In the genomic region with DNA sequence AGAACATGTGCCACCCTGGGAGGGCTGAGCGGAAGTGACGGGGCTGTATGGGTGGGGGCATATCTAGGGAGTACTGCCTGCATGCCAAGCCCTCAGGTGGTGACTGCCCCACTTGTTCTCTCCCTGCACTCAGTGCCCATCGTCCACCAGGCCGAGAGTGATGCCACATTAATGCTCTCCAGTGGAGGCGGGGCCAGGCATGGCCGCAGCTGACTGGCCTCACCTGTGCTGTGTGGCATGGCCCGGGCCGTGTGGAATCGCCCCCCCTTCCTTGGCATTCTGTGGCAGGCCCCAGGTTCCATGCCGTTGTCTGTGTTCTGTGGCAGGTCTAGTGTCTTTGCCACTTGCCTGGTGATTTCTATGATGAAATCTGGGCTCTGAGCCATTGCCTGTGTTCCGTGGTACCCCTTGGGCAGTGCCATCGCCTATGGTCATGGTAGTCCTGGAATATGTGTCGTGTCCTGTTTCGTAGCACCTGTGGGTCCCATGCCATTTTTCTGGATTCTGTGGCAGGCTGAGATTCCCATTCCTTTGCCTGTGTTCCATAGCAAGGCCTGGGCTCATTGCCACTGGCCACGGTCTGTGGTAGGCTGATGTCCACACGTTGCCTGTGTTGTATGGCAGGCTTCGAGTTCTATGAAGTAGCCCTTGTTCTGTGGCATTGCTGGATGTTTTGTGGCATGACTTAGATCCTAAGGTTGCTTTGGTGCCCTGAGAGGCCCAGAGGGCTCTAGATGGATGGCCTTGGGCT, we compare ENCODE assay signal across 19 cellular contexts. TPM values are rescaled to one million over a fixed set of nuclear protein-coding genes. Genes with fewer than 3 reads are reported as not detected.
A peak's percentile ranks its signal among the peaks of the same experiment; 100 is the strongest.
DNase-seq lines count a peak whose midpoint lies in the region; ATAC-seq and TF ChIP-seq lines count a peak whose summit lies in the region.
"Had no signal": no experiment of that assay in that cellular context is flagged by ENCODE, and none has a peak within 500 bp of the region (broad histone marks: within the 10 kb centered on the region; RNA-seq: fewer than 3 reads in every experiment).

No MANE protein-coding gene starts in this region.

- H3K36me3 ChIP-seq in HEK293 (ENCODE audit: control insufficient read depth in 2 of 2, insufficient read depth in 1 of 2, low read length in 2 of 2) (peaks cover 0 to 95% of the 10 kb centered on the region in 2 experiments; a peak in 1 of 3 replicates), sigmoid colon (peaks cover 44 to 92% (median 83%) of the 10 kb centered on the region in 4 donors)

- H3K27me3 ChIP-seq in dorsolateral prefrontal cortex (no peaks in the 10 kb centered on the region), sigmoid colon (no peaks in the 10 kb centered on the region)

- intact Hi-C loops in dorsolateral prefrontal cortex (cut with DNase I) (no loop called here), sigmoid colon (cut with DNase I) (no loop called here), left colon (cut with DNase I, micrococcal nuclease) (no loop called here)

- H3K4me1 ChIP-seq in HEK293 (ENCODE audit: control insufficient read depth, insufficient read depth, low read length), result no peaks in the 10 kb centered on the region
- H3K4me1 ChIP-seq in sigmoid colon, result peaks cover 0 to 73% (median 48%) of the 10 kb centered on the region in 4 donors

- WGBS in sigmoid colon, 2 donors, result 90 to 93% methylated on average over 17 of the region's 17 CpGs

- POLR2A ChIA-PET in HEK293 (lab: Yijun Ruan, JAX), result no interaction called here

- peak in 2 of 10 donors; percentile 38 to 53 for DNase-seq in dorsolateral prefrontal cortex
- DNase-seq in medulla oblongata (ENCODE audit: extremely low spot score), result peak; percentile 34
- no peak for DNase-seq in sigmoid colon
- DNase-seq in stimulated activated CD4-positive, alpha-beta T cell treated with anti-CD3 and anti-CD28 coated beads, Interleukin-4, amount 100 ng/mL, for 4 hours, result no peak
- DNase-seq in activated CD4-positive, alpha-beta T cell treated with anti-CD3 and anti-CD28 coated beads, Interleukin-2, amount 50 U/mL, for 48 hours, result no peak
- DNase-seq in left colon, result no peak
- no peak for DNase-seq in Kasumi-1 (lab: John Stamatoyannopoulos, UW)
- DNase-seq: ACHN; CD4-positive, CD25-positive, alpha-beta regulatory T cell; DMS79; GM23248; KBM-7; NCI-H1048; NCI-H2107; NCI-H226; NCI-H526 treated with DMSO at 0.1 percent for 48 hours had no signal

- no peak for TF ChIP-seq EP300 in sigmoid colon (IDR thresholded peaks at IDR 0.05)

- ATAC-seq in left colon, result no peak
- ATAC-seq: GM12878 had no signal

- H3K9me3 ChIP-seq in HEK293 (ENCODE audit: control insufficient read depth, insufficient read depth, low read depth, low read length), result no peaks in the 10 kb centered on the region
- no peaks in the 10 kb centered on the region for H3K9me3 ChIP-seq in sigmoid colon

- H3K27ac ChIP-seq in HEK293 (ENCODE audit: extremely low read depth, low read depth, low read length) (no peak overlapping the region), dorsolateral prefrontal cortex (peak overlapping the region in 43 of 59 donors; percentile 4 to 99 (median 84)), sigmoid colon (peak overlapping the region; percentile 95 to 99 (median 98))
- H3K27ac ChIP-seq: GM23248, RWPE1 had no signal

- no peak for TF ChIP-seq CTCF in HEK293 (tag by site-specific recombination; IDR thresholded peaks at IDR 0.05)
- TF ChIP-seq CTCF in dorsolateral prefrontal cortex (IDR thresholded peaks at IDR 0.05 in 54 of 56, conservative IDR thresholded peaks at IDR 0.05 in 2 of 56; ENCODE audit: low read depth in 1 of 56, partially characterized antibody in 56 of 56), result no peak
- TF ChIP-seq CTCF in sigmoid colon (IDR thresholded peaks at IDR 0.05), result no peak

- no peak overlapping the region for H3K4me3 ChIP-seq in HEK293 (ENCODE audit: low read depth, low read length)
- H3K4me3 ChIP-seq in dorsolateral prefrontal cortex, result no peak overlapping the region
- no peak overlapping the region for H3K4me3 ChIP-seq in sigmoid colon
- H3K4me3 ChIP-seq: GM12878, GM23248 had no signal

- CTCF ChIA-PET in HEK293 (lab: Yijun Ruan, JAX), result interaction anchor here (1.0 kb wide), 1 partner anchor 82 kb away, joined by 3 read pairs; no protein-coding TSS in a partner anchor

- TF ChIP-seq POLR2A in sigmoid colon (IDR thresholded peaks at IDR 0.05), result no peak

TF ChIP-seq in HEK293, 187 proteins besides CTCF, POLR2A, EP300 and RAD21:
- TF ChIP-seq, protein P1, sequence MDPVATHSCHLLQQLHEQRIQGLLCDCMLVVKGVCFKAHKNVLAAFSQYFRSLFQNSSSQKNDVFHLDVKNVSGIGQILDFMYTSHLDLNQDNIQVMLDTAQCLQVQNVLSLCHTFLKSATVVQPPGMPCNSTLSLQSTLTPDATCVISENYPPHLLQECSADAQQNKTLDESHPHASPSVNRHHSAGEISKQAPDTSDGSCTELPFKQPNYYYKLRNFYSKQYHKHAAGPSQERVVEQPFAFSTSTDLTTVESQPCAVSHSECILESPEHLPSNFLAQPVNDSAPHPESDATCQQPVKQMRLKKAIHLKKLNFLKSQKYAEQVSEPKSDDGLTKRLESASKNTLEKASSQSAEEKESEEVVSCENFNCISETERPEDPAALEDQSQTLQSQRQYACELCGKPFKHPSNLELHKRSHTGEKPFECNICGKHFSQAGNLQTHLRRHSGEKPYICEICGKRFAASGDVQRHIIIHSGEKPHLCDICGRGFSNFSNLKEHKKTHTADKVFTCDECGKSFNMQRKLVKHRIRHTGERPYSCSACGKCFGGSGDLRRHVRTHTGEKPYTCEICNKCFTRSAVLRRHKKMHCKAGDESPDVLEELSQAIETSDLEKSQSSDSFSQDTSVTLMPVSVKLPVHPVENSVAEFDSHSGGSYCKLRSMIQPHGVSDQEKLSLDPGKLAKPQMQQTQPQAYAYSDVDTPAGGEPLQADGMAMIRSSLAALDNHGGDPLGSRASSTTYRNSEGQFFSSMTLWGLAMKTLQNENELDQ (tag by site-specific recombination; IDR thresholded peaks at IDR 0.05; ENCODE audit: low read depth), result no peak
- TF ChIP-seq, protein P2, sequence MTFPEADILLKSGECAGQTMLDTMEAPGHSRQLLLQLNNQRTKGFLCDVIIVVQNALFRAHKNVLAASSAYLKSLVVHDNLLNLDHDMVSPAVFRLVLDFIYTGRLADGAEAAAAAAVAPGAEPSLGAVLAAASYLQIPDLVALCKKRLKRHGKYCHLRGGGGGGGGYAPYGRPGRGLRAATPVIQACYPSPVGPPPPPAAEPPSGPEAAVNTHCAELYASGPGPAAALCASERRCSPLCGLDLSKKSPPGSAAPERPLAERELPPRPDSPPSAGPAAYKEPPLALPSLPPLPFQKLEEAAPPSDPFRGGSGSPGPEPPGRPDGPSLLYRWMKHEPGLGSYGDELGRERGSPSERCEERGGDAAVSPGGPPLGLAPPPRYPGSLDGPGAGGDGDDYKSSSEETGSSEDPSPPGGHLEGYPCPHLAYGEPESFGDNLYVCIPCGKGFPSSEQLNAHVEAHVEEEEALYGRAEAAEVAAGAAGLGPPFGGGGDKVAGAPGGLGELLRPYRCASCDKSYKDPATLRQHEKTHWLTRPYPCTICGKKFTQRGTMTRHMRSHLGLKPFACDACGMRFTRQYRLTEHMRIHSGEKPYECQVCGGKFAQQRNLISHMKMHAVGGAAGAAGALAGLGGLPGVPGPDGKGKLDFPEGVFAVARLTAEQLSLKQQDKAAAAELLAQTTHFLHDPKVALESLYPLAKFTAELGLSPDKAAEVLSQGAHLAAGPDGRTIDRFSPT (tag by site-specific recombination; IDR thresholded peaks at IDR 0.05), result peak; percentile 49; the same call in 1 of the 2 replicates
- TF ChIP-seq GLIS2 (tag by site-specific recombination; IDR thresholded peaks at IDR 0.05) (0 out of 2 replicates have a peak, but pooled peaks have one; percentile 2), ZNF335 (tag by site-specific recombination; conservative IDR thresholded peaks at IDR 0.05) (no peak), BCL11A (tag by site-specific recombination; IDR thresholded peaks at IDR 0.05; ENCODE audit: low read depth) (no peak)

RNA-seq across cellular contexts. Expression of gene FLNC, which starts 8.9 kb away (rescaled TPM):
- total RNA-seq in dorsolateral prefrontal cortex (10 to 100 TPM in 70 of 120 experiments, 1 to 10 TPM in 50; 4.1 to 35.8 (median 10.9) TPM), sigmoid colon (100 to 1,000 TPM in 3 of 4 donors, 10 to 100 TPM in 1; 95.3 to 489 (median 242) TPM), left colon (10 to 100 TPM in 1 of 2 donors, 1 to 10 TPM in 1; 2.4 to 41.4 TPM)
- polyA plus RNA-seq in sigmoid colon, result 10 to 100 TPM in 1 of 3 donors, 1 to 10 TPM in 1, under 1 TPM in 1; 0.69 to 12.6 (median 5.4) TPM
- total RNA-seq: CD4-positive, CD25-positive, alpha-beta regulatory T cell had no signal
- polyA plus RNA-seq: CD4-positive, CD25-positive, alpha-beta regulatory T cell had no signal

RNA-seq across cellular contexts. Expression of gene ATP6V1F, which starts 23.5 kb away (rescaled TPM):
- 100 to 1,000 TPM; 118 to 295 (median 219) TPM for total RNA-seq in dorsolateral prefrontal cortex
- total RNA-seq in sigmoid colon, result 100 to 1,000 TPM in 3 of 4 donors, 10 to 100 TPM in 1; 96.7 to 138 (median 131) TPM
- 100 to 1,000 TPM; 148 to 214 (median 183) TPM for polyA plus RNA-seq in sigmoid colon
- 10 to 100 TPM; 65.8 to 78.5 TPM for total RNA-seq in left colon

RNA-seq across cellular contexts. Expression of gene CCDC136, which starts 47.4 kb away (rescaled TPM):
- total RNA-seq in dorsolateral prefrontal cortex (100 to 1,000 TPM in 65 of 120 experiments, 10 to 100 TPM in 55; 53.0 to 145 (median 101) TPM), sigmoid colon (10 to 100 TPM; 19.9 to 53.7 (median 23.7) TPM), left colon (1 to 10 TPM; 1.5 to 5.6 TPM)
- polyA plus RNA-seq in sigmoid colon, result 1 to 10 TPM in 2 of 3 donors, not detected in 1; 2.4 to 2.8 TPM
